1 cellular context compared by ENCODE assay signal in genomic region chr22:29148826-29149225, GRCh38.
TF ChIP-seq lines count a peak whose summit lies in the region.

No MANE protein-coding gene starts in this region.

TF ChIP-seq in K562, 482 proteins besides CTCF, POLR2A, EP300 and RAD21:
- TF ChIP-seq THRA (IDR thresholded peaks at IDR 0.05) (no peak), CEBPB (tag; IDR thresholded peaks at IDR 0.05) (0 out of 2 replicates have a peak, but pooled peaks have one; percentile 8), HMGN3 (IDR thresholded peaks at IDR 0.05; ENCODE audit: borderline replicate concordance, extremely low read depth, insufficient read length, low read depth, low read length) (no peak), BACH1 (tag; IDR thresholded peaks at IDR 0.05) (no peak), TAF7 (tag; IDR thresholded peaks at IDR 0.05) (no peak), ZNF740 (CRISPR knock-in tag; IDR thresholded peaks at IDR 0.05) (no peak), ZNF740 (tag; IDR thresholded peaks at IDR 0.05) (no peak)
- TF ChIP-seq, protein P1, sequence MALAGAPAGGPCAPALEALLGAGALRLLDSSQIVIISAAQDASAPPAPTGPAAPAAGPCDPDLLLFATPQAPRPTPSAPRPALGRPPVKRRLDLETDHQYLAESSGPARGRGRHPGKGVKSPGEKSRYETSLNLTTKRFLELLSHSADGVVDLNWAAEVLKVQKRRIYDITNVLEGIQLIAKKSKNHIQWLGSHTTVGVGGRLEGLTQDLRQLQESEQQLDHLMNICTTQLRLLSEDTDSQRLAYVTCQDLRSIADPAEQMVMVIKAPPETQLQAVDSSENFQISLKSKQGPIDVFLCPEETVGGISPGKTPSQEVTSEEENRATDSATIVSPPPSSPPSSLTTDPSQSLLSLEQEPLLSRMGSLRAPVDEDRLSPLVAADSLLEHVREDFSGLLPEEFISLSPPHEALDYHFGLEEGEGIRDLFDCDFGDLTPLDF (CRISPR knock-in tag; IDR thresholded peaks at IDR 0.05) = no peak
- TF ChIP-seq, protein P2, sequence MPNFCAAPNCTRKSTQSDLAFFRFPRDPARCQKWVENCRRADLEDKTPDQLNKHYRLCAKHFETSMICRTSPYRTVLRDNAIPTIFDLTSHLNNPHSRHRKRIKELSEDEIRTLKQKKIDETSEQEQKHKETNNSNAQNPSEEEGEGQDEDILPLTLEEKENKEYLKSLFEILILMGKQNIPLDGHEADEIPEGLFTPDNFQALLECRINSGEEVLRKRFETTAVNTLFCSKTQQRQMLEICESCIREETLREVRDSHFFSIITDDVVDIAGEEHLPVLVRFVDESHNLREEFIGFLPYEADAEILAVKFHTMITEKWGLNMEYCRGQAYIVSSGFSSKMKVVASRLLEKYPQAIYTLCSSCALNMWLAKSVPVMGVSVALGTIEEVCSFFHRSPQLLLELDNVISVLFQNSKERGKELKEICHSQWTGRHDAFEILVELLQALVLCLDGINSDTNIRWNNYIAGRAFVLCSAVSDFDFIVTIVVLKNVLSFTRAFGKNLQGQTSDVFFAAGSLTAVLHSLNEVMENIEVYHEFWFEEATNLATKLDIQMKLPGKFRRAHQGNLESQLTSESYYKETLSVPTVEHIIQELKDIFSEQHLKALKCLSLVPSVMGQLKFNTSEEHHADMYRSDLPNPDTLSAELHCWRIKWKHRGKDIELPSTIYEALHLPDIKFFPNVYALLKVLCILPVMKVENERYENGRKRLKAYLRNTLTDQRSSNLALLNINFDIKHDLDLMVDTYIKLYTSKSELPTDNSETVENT (CRISPR knock-in tag; IDR thresholded peaks at IDR 0.05) = no peak
TF ChIP-seq in K562: peak in this region for 1.
